Comparison of ENCODE assay signal across 1 cellular context in the genomic region with DNA sequence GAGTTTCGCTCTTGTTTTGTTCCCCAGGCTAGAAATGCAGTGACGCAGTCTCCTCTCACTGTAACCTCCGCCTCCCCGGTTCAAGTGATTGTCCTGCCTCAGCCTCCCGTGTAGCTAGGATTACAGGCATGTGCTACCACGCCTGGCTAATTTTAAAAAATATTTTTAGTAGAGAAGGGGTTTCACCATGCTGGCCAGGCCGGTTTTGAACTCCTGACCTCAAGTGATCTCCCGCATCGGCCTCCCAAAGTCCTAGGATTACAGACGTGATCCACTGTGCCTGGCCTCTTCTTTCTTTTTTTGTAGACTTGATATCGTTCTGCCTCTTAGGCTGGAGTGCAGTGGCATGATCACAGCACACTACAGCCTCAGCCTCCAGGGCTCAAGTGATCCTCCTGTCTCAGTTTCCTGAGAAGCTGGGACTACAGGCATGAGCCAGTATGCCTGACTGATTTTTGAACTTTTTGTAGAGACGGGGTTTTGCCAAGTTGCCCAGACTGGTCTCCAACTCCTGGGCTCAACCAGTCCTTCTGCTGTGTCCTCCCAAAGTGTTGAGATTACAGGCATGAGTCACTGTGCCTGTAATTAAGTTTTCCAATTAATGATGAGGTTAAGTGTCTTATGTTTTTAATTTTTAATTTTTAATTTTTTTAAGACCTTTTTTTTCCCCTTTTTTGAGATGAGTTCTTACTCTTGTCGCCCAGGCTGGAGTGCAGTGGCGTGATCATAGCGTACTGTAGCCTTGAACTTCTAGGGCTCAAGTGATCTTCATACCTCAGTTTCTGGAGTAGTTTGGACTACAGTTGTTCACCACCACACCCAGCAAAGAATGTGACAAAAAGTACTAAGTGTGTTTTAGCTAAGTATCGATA.
TF ChIP-seq lines count a peak whose summit lies in the region.

No MANE protein-coding gene starts in this region.

TF ChIP-seq in GM23338, 12 proteins besides CTCF, POLR2A, EP300 and RAD21 (continued from another document):
- TF ChIP-seq, protein P1, sequence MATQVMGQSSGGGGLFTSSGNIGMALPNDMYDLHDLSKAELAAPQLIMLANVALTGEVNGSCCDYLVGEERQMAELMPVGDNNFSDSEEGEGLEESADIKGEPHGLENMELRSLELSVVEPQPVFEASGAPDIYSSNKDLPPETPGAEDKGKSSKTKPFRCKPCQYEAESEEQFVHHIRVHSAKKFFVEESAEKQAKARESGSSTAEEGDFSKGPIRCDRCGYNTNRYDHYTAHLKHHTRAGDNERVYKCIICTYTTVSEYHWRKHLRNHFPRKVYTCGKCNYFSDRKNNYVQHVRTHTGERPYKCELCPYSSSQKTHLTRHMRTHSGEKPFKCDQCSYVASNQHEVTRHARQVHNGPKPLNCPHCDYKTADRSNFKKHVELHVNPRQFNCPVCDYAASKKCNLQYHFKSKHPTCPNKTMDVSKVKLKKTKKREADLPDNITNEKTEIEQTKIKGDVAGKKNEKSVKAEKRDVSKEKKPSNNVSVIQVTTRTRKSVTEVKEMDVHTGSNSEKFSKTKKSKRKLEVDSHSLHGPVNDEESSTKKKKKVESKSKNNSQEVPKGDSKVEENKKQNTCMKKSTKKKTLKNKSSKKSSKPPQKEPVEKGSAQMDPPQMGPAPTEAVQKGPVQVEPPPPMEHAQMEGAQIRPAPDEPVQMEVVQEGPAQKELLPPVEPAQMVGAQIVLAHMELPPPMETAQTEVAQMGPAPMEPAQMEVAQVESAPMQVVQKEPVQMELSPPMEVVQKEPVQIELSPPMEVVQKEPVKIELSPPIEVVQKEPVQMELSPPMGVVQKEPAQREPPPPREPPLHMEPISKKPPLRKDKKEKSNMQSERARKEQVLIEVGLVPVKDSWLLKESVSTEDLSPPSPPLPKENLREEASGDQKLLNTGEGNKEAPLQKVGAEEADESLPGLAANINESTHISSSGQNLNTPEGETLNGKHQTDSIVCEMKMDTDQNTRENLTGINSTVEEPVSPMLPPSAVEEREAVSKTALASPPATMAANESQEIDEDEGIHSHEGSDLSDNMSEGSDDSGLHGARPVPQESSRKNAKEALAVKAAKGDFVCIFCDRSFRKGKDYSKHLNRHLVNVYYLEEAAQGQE (IDR thresholded peaks at IDR 0.05; ENCODE audit: unreplicated experiment), result no peak
- TF ChIP-seq, protein P2, sequence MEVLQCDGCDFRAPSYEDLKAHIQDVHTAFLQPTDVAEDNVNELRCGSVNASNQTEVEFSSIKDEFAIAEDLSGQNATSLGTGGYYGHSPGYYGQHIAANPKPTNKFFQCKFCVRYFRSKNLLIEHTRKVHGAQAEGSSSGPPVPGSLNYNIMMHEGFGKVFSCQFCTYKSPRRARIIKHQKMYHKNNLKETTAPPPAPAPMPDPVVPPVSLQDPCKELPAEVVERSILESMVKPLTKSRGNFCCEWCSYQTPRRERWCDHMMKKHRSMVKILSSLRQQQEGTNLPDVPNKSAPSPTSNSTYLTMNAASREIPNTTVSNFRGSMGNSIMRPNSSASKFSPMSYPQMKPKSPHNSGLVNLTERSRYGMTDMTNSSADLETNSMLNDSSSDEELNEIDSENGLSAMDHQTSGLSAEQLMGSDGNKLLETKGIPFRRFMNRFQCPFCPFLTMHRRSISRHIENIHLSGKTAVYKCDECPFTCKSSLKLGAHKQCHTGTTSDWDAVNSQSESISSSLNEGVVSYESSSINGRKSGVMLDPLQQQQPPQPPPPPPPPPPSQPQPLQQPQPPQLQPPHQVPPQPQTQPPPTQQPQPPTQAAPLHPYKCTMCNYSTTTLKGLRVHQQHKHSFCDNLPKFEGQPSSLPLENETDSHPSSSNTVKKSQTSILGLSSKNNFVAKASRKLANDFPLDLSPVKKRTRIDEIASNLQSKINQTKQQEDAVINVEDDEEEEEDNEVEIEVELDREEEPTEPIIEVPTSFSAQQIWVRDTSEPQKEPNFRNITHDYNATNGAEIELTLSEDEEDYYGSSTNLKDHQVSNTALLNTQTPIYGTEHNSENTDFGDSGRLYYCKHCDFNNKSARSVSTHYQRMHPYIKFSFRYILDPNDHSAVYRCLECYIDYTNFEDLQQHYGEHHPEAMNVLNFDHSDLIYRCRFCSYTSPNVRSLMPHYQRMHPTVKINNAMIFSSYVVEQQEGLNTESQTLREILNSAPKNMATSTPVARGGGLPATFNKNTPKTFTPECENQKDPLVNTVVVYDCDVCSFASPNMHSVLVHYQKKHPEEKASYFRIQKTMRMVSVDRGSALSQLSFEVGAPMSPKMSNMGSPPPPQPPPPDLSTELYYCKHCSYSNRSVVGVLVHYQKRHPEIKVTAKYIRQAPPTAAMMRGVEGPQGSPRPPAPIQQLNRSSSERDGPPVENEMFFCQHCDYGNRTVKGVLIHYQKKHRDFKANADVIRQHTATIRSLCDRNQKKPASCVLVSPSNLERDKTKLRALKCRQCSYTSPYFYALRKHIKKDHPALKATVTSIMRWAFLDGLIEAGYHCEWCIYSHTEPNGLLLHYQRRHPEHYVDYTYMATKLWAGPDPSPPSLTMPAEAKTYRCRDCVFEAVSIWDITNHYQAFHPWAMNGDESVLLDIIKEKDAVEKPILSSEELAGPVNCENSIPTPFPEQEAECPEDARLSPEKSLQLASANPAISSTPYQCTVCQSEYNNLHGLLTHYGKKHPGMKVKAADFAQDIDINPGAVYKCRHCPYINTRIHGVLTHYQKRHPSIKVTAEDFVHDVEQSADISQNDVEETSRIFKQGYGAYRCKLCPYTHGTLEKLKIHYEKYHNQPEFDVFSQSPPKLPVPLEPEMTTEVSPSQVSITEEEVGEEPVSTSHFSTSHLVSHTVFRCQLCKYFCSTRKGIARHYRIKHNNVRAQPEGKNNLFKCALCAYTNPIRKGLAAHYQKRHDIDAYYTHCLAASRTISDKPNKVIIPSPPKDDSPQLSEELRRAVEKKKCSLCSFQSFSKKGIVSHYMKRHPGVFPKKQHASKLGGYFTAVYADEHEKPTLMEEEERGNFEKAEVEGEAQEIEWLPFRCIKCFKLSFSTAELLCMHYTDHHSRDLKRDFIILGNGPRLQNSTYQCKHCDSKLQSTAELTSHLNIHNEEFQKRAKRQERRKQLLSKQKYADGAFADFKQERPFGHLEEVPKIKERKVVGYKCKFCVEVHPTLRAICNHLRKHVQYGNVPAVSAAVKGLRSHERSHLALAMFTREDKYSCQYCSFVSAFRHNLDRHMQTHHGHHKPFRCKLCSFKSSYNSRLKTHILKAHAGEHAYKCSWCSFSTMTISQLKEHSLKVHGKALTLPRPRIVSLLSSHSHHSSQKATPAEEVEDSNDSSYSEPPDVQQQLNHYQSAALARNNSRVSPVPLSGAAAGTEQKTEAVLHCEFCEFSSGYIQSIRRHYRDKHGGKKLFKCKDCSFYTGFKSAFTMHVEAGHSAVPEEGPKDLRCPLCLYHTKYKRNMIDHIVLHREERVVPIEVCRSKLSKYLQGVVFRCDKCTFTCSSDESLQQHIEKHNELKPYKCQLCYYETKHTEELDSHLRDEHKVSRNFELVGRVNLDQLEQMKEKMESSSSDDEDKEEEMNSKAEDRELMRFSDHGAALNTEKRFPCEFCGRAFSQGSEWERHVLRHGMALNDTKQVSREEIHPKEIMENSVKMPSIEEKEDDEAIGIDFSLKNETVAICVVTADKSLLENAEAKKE (CRISPR knock-in tag; IDR thresholded peaks at IDR 0.05), result no peak
- TF ChIP-seq ZNF331 (CRISPR knock-in tag; IDR thresholded peaks at IDR 0.05; ENCODE audit: low read depth), result no peak
- no peak for TF ChIP-seq ZNF114 (CRISPR knock-in tag; IDR thresholded peaks at IDR 0.05)
- no peak for TF ChIP-seq POLR2AphosphoS5 (IDR thresholded peaks at IDR 0.05; ENCODE audit: low read depth)
- no peak for TF ChIP-seq EZH2 (IDR thresholded peaks at IDR 0.05; ENCODE audit: low read depth, unreplicated experiment)
- TF ChIP-seq CREB1 (CRISPR knock-in tag; IDR thresholded peaks at IDR 0.05; ENCODE audit: low read depth), result no peak
- no peak for TF ChIP-seq JUNB (IDR thresholded peaks at IDR 0.05; ENCODE audit: unreplicated experiment)
- TF ChIP-seq, protein P3, sequence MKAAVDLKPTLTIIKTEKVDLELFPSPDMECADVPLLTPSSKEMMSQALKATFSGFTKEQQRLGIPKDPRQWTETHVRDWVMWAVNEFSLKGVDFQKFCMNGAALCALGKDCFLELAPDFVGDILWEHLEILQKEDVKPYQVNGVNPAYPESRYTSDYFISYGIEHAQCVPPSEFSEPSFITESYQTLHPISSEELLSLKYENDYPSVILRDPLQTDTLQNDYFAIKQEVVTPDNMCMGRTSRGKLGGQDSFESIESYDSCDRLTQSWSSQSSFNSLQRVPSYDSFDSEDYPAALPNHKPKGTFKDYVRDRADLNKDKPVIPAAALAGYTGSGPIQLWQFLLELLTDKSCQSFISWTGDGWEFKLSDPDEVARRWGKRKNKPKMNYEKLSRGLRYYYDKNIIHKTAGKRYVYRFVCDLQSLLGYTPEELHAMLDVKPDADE (IDR thresholded peaks at IDR 0.05), result no peak
- TF ChIP-seq STAT1 (IDR thresholded peaks at IDR 0.05; ENCODE audit: unreplicated experiment), result no peak
- no peak for TF ChIP-seq EZH2phosphoT487 (IDR thresholded peaks at IDR 0.05; ENCODE audit: unreplicated experiment)
TF ChIP-seq in GM23338: peak in this region for 0.
